In genomic region chr3:186949281-186949982, GRCh38 we compare ENCODE assay signal across 11 cellular contexts. TPM values are rescaled to one million over a fixed set of nuclear protein-coding genes. Genes with fewer than 3 reads are reported as not detected.
A peak's percentile ranks its signal among the peaks of the same experiment; 100 is the strongest.
DNase-seq lines count a peak whose midpoint lies in the region; ATAC-seq and TF ChIP-seq lines count a peak whose summit lies in the region.
"Had no signal": no experiment of that assay in that cellular context is flagged by ENCODE, and none has a peak within 500 bp of the region (broad histone marks: within the 10 kb centered on the region; RNA-seq: fewer than 3 reads in every experiment).

No MANE protein-coding gene starts in this region.

- no peaks in the 10 kb centered on the region for H3K9me3 ChIP-seq in CD4-positive, alpha-beta T cell (ENCODE audit: control insufficient read depth, low read length)

- H3K36me3 Mint-ChIP-seq in CD4-positive, alpha-beta T cell (ENCODE audit: low read depth): peaks cover 81% of the 10 kb centered on the region
- peaks cover 18% of the 10 kb centered on the region for H3K36me3 Mint-ChIP-seq in effector memory CD8-positive, alpha-beta T cell (ENCODE audit: insufficient read depth)
- H3K36me3 Mint-ChIP-seq in memory B cell: peaks cover 48% of the 10 kb centered on the region
- H3K36me3 Mint-ChIP-seq in osteocyte (ENCODE audit: unreplicated experiment): peaks cover 43% of the 10 kb centered on the region

- peaks cover 2% of the 10 kb centered on the region for H3K9me3 Mint-ChIP-seq in CD4-positive, alpha-beta T cell
- H3K9me3 Mint-ChIP-seq in effector memory CD8-positive, alpha-beta T cell: no peaks in the 10 kb centered on the region
- H3K9me3 Mint-ChIP-seq in memory B cell (peaks cover 3% of the 10 kb centered on the region), osteocyte (ENCODE audit: unreplicated experiment) (peaks cover 9% of the 10 kb centered on the region)

- TF ChIP-seq CTCF in CD4-positive, alpha-beta T cell (IDR thresholded peaks at IDR 0.05): no peak
- no peak for TF ChIP-seq CTCF in osteocyte (IDR thresholded peaks at IDR 0.05)

- no peak overlapping the region for H3K4me3 Mint-ChIP-seq in CD4-positive, alpha-beta T cell
- peak overlapping the region in 1 of 2 donors; percentile 21 for H3K4me3 Mint-ChIP-seq in effector memory CD8-positive, alpha-beta T cell
- H3K4me3 Mint-ChIP-seq in memory B cell (no peak overlapping the region), osteocyte (ENCODE audit: unreplicated experiment) (no peak overlapping the region)
- H3K4me3 Mint-ChIP-seq: brain, HFFc6 had no signal

- H3K4me1 Mint-ChIP-seq in CD4-positive, alpha-beta T cell (ENCODE audit: low read depth): peaks cover 77% of the 10 kb centered on the region
- peaks cover 74 to 79% of the 10 kb centered on the region in 2 donors for H3K4me1 Mint-ChIP-seq in effector memory CD8-positive, alpha-beta T cell (ENCODE audit: low read depth in 2 of 2)
- H3K4me1 Mint-ChIP-seq in memory B cell: peaks cover 67% of the 10 kb centered on the region
- peaks cover 12% of the 10 kb centered on the region for H3K4me1 Mint-ChIP-seq in osteocyte (ENCODE audit: unreplicated experiment)

- CTCF ChIA-PET in CD4-positive, alpha-beta T cell (lab: Charles Lee): no interaction called here

- intact Hi-C loops in CD4-positive, alpha-beta T cell (cut with DNase I, micrococcal nuclease): no loop called here

- POLR2A ChIA-PET in CD4-positive, alpha-beta T cell (lab: Charles Lee): no interaction called here

- ATAC-seq in CD4-positive, alpha-beta T cell (ENCODE audit: poor library complexity): no peak
- ATAC-seq in effector memory CD8-positive, alpha-beta T cell (replicated peaks): no peak
- ATAC-seq in memory B cell (ENCODE audit: low read depth) (no peak), GM19452 (IDR thresholded peaks at IDR 0.05; ENCODE audit: unreplicated experiment) (no peak)

- DNase-seq in CD4-positive, alpha-beta T cell: no peak
- DNase-seq in M059J (ENCODE audit: low read depth) (peak; percentile 59), memory B cell (ENCODE audit: low spot score in 2 of 2) (no peak), osteocyte (ENCODE audit: extremely low spot score, unreplicated experiment) (no peak), NCI-H2081 treated with DMSO at 0.1 percent for 48 hours (lab: John Stamatoyannopoulos, UW) (no peak)
- DNase-seq in effector memory CD8-positive, alpha-beta T cell: no peak
- no peak for DNase-seq in activated CD4-positive, CD25-positive, alpha-beta regulatory T cell (lab: John Stamatoyannopoulos, UW)
- DNase-seq: HFFc6, NCI-H69 had no signal

- no peaks in the 10 kb centered on the region for H3K27me3 Mint-ChIP-seq in CD4-positive, alpha-beta T cell
- H3K27me3 Mint-ChIP-seq in effector memory CD8-positive, alpha-beta T cell: no peaks in the 10 kb centered on the region
- H3K27me3 Mint-ChIP-seq in memory B cell (no peaks in the 10 kb centered on the region), osteocyte (ENCODE audit: unreplicated experiment) (no peaks in the 10 kb centered on the region)

- no peaks in the 10 kb centered on the region for H3K27me3 ChIP-seq in CD4-positive, alpha-beta T cell (ENCODE audit: control insufficient read depth, insufficient read depth, low read length)

- no peak overlapping the region for H3K27ac ChIP-seq in CD4-positive, alpha-beta T cell (ENCODE audit: low read depth, low read length)

- peak overlapping the region; percentile 45 for H3K27ac Mint-ChIP-seq in CD4-positive, alpha-beta T cell
- H3K27ac Mint-ChIP-seq in effector memory CD8-positive, alpha-beta T cell: peak overlapping the region; percentile 52 to 86
- H3K27ac Mint-ChIP-seq in memory B cell (peak overlapping the region; percentile 81), osteocyte (ENCODE audit: unreplicated experiment) (no peak overlapping the region)
- H3K27ac Mint-ChIP-seq: brain, HFFc6 had no signal

RNA-seq across cellular contexts. Expression of gene ST6GAL1, which starts 19.1 kb away (rescaled TPM):
- 10 to 100 TPM; 27.6 to 29.1 TPM for total RNA-seq in CD4-positive, alpha-beta T cell
- total RNA-seq in M059J (2014; rRNA removed; shearing (Covaris generic)): 0.47 and 1.2 TPM in 2 replicates
- total RNA-seq in osteocyte: 63.1 and 68.2 TPM in 2 replicates

Comparison
In these comparisons a context has a peak if more than half of its experiments do, and no peak if none do; other contexts are left out.
1. RNA of gene ST6GAL1, which starts 19.1 kb away (total RNA-seq): 63.1 to 68.2 TPM in osteocyte and 27.6 to 29.1 TPM in CD4-positive, alpha-beta T cell; 0.47 to 1.2 TPM in M059J; every median in the first group is over 10 times any median in the second.